Comparison of ENCODE assay signal across 24 cellular contexts in the genomic region with DNA sequence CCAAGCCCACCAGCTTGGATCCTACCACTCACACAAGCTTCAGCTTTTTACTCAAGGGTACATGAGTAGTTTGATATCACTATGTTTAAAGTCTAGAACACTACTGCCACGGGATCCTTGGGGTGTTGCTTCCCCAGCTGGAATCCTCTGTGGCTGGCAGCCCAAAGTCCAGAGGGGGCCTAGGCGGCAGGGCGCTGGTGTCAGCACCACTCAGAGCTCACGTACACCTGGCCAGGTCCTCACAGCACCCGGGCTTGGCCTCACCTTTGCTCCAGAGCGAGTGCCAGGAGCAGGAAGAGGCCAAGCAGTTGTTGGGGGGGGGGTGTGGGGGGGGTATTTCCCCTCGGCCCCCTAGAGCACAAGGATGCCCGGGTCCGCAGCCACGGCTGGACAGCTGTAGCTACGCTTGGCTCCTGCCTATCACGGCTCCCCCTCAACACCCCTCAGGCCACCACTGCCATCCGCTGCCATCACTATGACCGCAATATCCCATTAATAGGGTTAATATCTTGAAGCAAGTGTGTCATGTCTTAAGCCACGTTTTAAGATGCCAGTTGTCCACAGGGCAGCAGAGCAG. TPM values are rescaled to one million over a fixed set of nuclear protein-coding genes. Genes with fewer than 3 reads are reported as not detected.
A peak's percentile ranks its signal among the peaks of the same experiment; 100 is the strongest.
DNase-seq lines count a peak whose midpoint lies in the region; ATAC-seq lines count a peak whose summit lies in the region.
"Had no signal": no experiment of that assay in that cellular context is flagged by ENCODE, and none has a peak within 500 bp of the region (broad histone marks: within the 10 kb centered on the region; RNA-seq: fewer than 3 reads in every experiment).

No MANE protein-coding gene starts in this region.

- peaks cover 13 to 29% of the 10 kb centered on the region in 2 donors for H3K36me3 Mint-ChIP-seq in activated T-cell treated with anti-CD3 and anti-CD28 coated beads, Interleukin-2, amount 50 U/mL, for 72 hours (ENCODE audit: insufficient read depth in 2 of 2)
- peaks cover 94% of the 10 kb centered on the region for H3K36me3 Mint-ChIP-seq in activated T-helper 17 cell treated with anti-CD3 and anti-CD28 coated beads, Interleukin-2, amount 50 U/mL, for 72 hours (ENCODE audit: low read depth)
- peaks cover 64% of the 10 kb centered on the region for H3K36me3 Mint-ChIP-seq in stimulated activated memory B cell treated with anti-CD40 and anti-IgM and Interleukin-4, amounts not matched to agents 10 μg/mL and 1 μg/mL and 100 μg/mL, for 72 hours
- peaks cover 51% of the 10 kb centered on the region for H3K36me3 Mint-ChIP-seq in activated T-helper 1 cell treated with anti-CD3 and anti-CD28 coated beads, Interleukin-12 subunit alpha, Interleukin-12 subunit beta, Interleukin-2, Interleukin-4 antibody, amounts not matched to agents 30 ng/mL and 10 ng/mL and 1 ng/mL, durations not matched to agents 14 hours and 24 hours and 36 hours (ENCODE audit: low read depth)

- H3K4me3 Mint-ChIP-seq in activated T-cell treated with anti-CD3 and anti-CD28 coated beads, Interleukin-2, amount 50 U/mL, for 72 hours: no peak overlapping the region
- no peak overlapping the region for H3K4me3 Mint-ChIP-seq in activated T-helper 17 cell treated with anti-CD3 and anti-CD28 coated beads, Interleukin-2, amount 50 U/mL, for 72 hours
- H3K4me3 Mint-ChIP-seq in stimulated activated memory B cell treated with anti-CD40 and anti-IgM and Interleukin-4, amounts not matched to agents 10 μg/mL and 1 μg/mL and 100 μg/mL, for 72 hours: no peak overlapping the region
- no peak overlapping the region for H3K4me3 Mint-ChIP-seq in activated T-helper 1 cell treated with anti-CD3 and anti-CD28 coated beads, Interleukin-12 subunit alpha, Interleukin-12 subunit beta, Interleukin-2, Interleukin-4 antibody, amounts not matched to agents 30 ng/mL and 10 ng/mL and 1 ng/mL, durations not matched to agents 14 hours and 24 hours and 36 hours

- no peaks in the 10 kb centered on the region for H3K27me3 Mint-ChIP-seq in activated T-cell treated with anti-CD3 and anti-CD28 coated beads, Interleukin-2, amount 50 U/mL, for 72 hours (ENCODE audit: low read depth)
- H3K27me3 Mint-ChIP-seq in activated T-helper 17 cell treated with anti-CD3 and anti-CD28 coated beads, Interleukin-2, amount 50 U/mL, for 72 hours: no peaks in the 10 kb centered on the region
- no peaks in the 10 kb centered on the region for H3K27me3 Mint-ChIP-seq in stimulated activated memory B cell treated with anti-CD40 and anti-IgM and Interleukin-4, amounts not matched to agents 10 μg/mL and 1 μg/mL and 100 μg/mL, for 72 hours
- H3K27me3 Mint-ChIP-seq in activated T-helper 1 cell treated with anti-CD3 and anti-CD28 coated beads, Interleukin-12 subunit alpha, Interleukin-12 subunit beta, Interleukin-2, Interleukin-4 antibody, amounts not matched to agents 30 ng/mL and 10 ng/mL and 1 ng/mL, durations not matched to agents 14 hours and 24 hours and 36 hours (ENCODE audit: insufficient read depth): no peaks in the 10 kb centered on the region

- no peaks in the 10 kb centered on the region for H3K9me3 Mint-ChIP-seq in activated T-cell treated with anti-CD3 and anti-CD28 coated beads, Interleukin-2, amount 50 U/mL, for 72 hours
- no peaks in the 10 kb centered on the region for H3K9me3 Mint-ChIP-seq in activated T-helper 17 cell treated with anti-CD3 and anti-CD28 coated beads, Interleukin-2, amount 50 U/mL, for 72 hours
- no peaks in the 10 kb centered on the region for H3K9me3 Mint-ChIP-seq in stimulated activated memory B cell treated with anti-CD40 and anti-IgM and Interleukin-4, amounts not matched to agents 10 μg/mL and 1 μg/mL and 100 μg/mL, for 72 hours
- no peaks in the 10 kb centered on the region for H3K9me3 Mint-ChIP-seq in activated T-helper 1 cell treated with anti-CD3 and anti-CD28 coated beads, Interleukin-12 subunit alpha, Interleukin-12 subunit beta, Interleukin-2, Interleukin-4 antibody, amounts not matched to agents 30 ng/mL and 10 ng/mL and 1 ng/mL, durations not matched to agents 14 hours and 24 hours and 36 hours

- ATAC-seq in activated T-cell treated with anti-CD3 and anti-CD28 coated beads, Interleukin-2, amount 50 U/mL, for 72 hours (replicated peaks in 1 of 2): no peak
- no peak for ATAC-seq in activated T-helper 17 cell treated with anti-CD3 and anti-CD28 coated beads, Interleukin-2, amount 50 U/mL, for 72 hours (replicated peaks)
- ATAC-seq in left lobe of liver: peak; percentile 85
- ATAC-seq in stimulated activated memory B cell treated with anti-CD40 and anti-IgM and Interleukin-4, amounts not matched to agents 10 μg/mL and 1 μg/mL and 100 μg/mL, for 72 hours: no peak
- ATAC-seq: pancreas had no signal

- H3K4me1 Mint-ChIP-seq in activated T-cell treated with anti-CD3 and anti-CD28 coated beads, Interleukin-2, amount 50 U/mL, for 72 hours (ENCODE audit: low read depth): no peaks in the 10 kb centered on the region
- no peaks in the 10 kb centered on the region for H3K4me1 Mint-ChIP-seq in activated T-helper 17 cell treated with anti-CD3 and anti-CD28 coated beads, Interleukin-2, amount 50 U/mL, for 72 hours
- H3K4me1 Mint-ChIP-seq in stimulated activated memory B cell treated with anti-CD40 and anti-IgM and Interleukin-4, amounts not matched to agents 10 μg/mL and 1 μg/mL and 100 μg/mL, for 72 hours: peaks cover 8% of the 10 kb centered on the region
- H3K4me1 Mint-ChIP-seq in activated T-helper 1 cell treated with anti-CD3 and anti-CD28 coated beads, Interleukin-12 subunit alpha, Interleukin-12 subunit beta, Interleukin-2, Interleukin-4 antibody, amounts not matched to agents 30 ng/mL and 10 ng/mL and 1 ng/mL, durations not matched to agents 14 hours and 24 hours and 36 hours (ENCODE audit: low read depth): peaks cover 3% of the 10 kb centered on the region

- peak overlapping the region; percentile 18 for H3K27ac Mint-ChIP-seq in activated T-cell treated with anti-CD3 and anti-CD28 coated beads, Interleukin-2, amount 50 U/mL, for 72 hours
- peak overlapping the region; percentile 34 for H3K27ac Mint-ChIP-seq in activated T-helper 17 cell treated with anti-CD3 and anti-CD28 coated beads, Interleukin-2, amount 50 U/mL, for 72 hours
- H3K27ac Mint-ChIP-seq in stimulated activated memory B cell treated with anti-CD40 and anti-IgM and Interleukin-4, amounts not matched to agents 10 μg/mL and 1 μg/mL and 100 μg/mL, for 72 hours: peak overlapping the region; percentile 69
- no peak overlapping the region for H3K27ac Mint-ChIP-seq in activated T-helper 1 cell treated with anti-CD3 and anti-CD28 coated beads, Interleukin-12 subunit alpha, Interleukin-12 subunit beta, Interleukin-2, Interleukin-4 antibody, amounts not matched to agents 30 ng/mL and 10 ng/mL and 1 ng/mL, durations not matched to agents 14 hours and 24 hours and 36 hours

- DNase-seq in activated T-cell treated with anti-CD3 and anti-CD28 coated beads, Interleukin-2, amount 50 U/mL, for 72 hours: no peak
- DNase-seq in activated T-cell treated with anti-CD3 and anti-CD28 coated beads for 4 hours: no peak
- DNase-seq in left lobe of liver (ENCODE audit: low spot score): peak; percentile 46
- DNase-seq in activated T-helper 1 cell treated with anti-CD3 and anti-CD28 coated beads, Interleukin-12 subunit alpha, Interleukin-12 subunit beta, Interleukin-2, Interleukin-4 antibody, amounts not matched to agents 30 ng/mL and 10 ng/mL and 1 ng/mL, durations not matched to agents 14 hours and 24 hours and 36 hours (ENCODE audit: low spot score): no peak
- DNase-seq in SHP77 treated with DMSO at 0.1 percent for 48 hours (lab: John Stamatoyannopoulos, UW): no peak
- no peak for DNase-seq in KG1 (lab: John Stamatoyannopoulos, UW)
- DNase-seq: activated effector memory CD4-positive, alpha-beta T cell treated with Interleukin-2 at 50 U/mL for 16 hours; DMS 273 treated with DMSO at 0.1 percent for 48 hours; erythroblast; foreskin melanocyte; hypothalamus; islet precursor cell; Karpas-422; NCI-H1048; NCI-H187 treated with DMSO at 0.1 percent for 48 hours; sigmoid colon; stimulated activated naive CD4-positive, alpha-beta T cell treated with Interleukin-2 at 50 U/mL for 16 hours; T-helper 2 cell; thyroid gland; WERI-Rb-1 had no signal

- intact Hi-C loops in activated T-helper 1 cell treated with anti-CD3 and anti-CD28 coated beads, Interleukin-12 subunit alpha, Interleukin-12 subunit beta, Interleukin-2, Interleukin-4 antibody, amounts not matched to agents 30 ng/mL and 10 ng/mL and 1 ng/mL, durations not matched to agents 14 hours and 24 hours and 36 hours (cut with micrococcal nuclease): no loop called here

RNA-seq across cellular contexts. Expression of gene ZDHHC6, which starts 17.0 kb away (rescaled TPM):
- total RNA-seq in activated T-cell treated with anti-CD3 and anti-CD28 coated beads, Interleukin-2, amount 50 U/mL, for 72 hours: 10 to 100 TPM; 61.1 to 78.7 TPM
- total RNA-seq in activated T-helper 17 cell treated with anti-CD3 and anti-CD28 coated beads, Interleukin-2, amount 50 U/mL, for 72 hours: 10 to 100 TPM; 45.4 to 56.2 TPM
- total RNA-seq in left lobe of liver: 11.4 TPM
- 51.9 and 52.6 TPM in 2 replicates for total RNA-seq in activated T-helper 1 cell treated with anti-CD3 and anti-CD28 coated beads, Interleukin-12 subunit alpha, Interleukin-12 subunit beta, Interleukin-2, Interleukin-4 antibody, amounts not matched to agents 30 ng/mL and 10 ng/mL and 1 ng/mL, durations not matched to agents 14 hours and 24 hours and 36 hours

RNA-seq across cellular contexts. Expression of gene VTI1A, which starts 17.3 kb away (rescaled TPM):
- 10 to 100 TPM; 65.5 to 71.8 TPM for total RNA-seq in activated T-cell treated with anti-CD3 and anti-CD28 coated beads, Interleukin-2, amount 50 U/mL, for 72 hours
- total RNA-seq in activated T-helper 17 cell treated with anti-CD3 and anti-CD28 coated beads, Interleukin-2, amount 50 U/mL, for 72 hours: 10 to 100 TPM; 35.2 to 46.9 TPM
- 9.9 TPM for total RNA-seq in left lobe of liver
- 39.4 and 39.9 TPM in 2 replicates for total RNA-seq in activated T-helper 1 cell treated with anti-CD3 and anti-CD28 coated beads, Interleukin-12 subunit alpha, Interleukin-12 subunit beta, Interleukin-2, Interleukin-4 antibody, amounts not matched to agents 30 ng/mL and 10 ng/mL and 1 ng/mL, durations not matched to agents 14 hours and 24 hours and 36 hours

RNA-seq across cellular contexts. Expression of gene ACSL5, which starts 55.8 kb away (rescaled TPM):
- total RNA-seq in activated T-cell treated with anti-CD3 and anti-CD28 coated beads, Interleukin-2, amount 50 U/mL, for 72 hours: 10 to 100 TPM; 49.5 to 54.5 TPM
- 10 to 100 TPM; 56.6 to 71.9 TPM for total RNA-seq in activated T-helper 17 cell treated with anti-CD3 and anti-CD28 coated beads, Interleukin-2, amount 50 U/mL, for 72 hours
- total RNA-seq in left lobe of liver: 61.7 TPM
- total RNA-seq in activated T-helper 1 cell treated with anti-CD3 and anti-CD28 coated beads, Interleukin-12 subunit alpha, Interleukin-12 subunit beta, Interleukin-2, Interleukin-4 antibody, amounts not matched to agents 30 ng/mL and 10 ng/mL and 1 ng/mL, durations not matched to agents 14 hours and 24 hours and 36 hours: 46.7 and 50.7 TPM in 2 replicates
- total RNA-seq: cardiac muscle cell had no signal
